Comparison of ENCODE assay signal across 25 cellular contexts in the genomic region with DNA sequence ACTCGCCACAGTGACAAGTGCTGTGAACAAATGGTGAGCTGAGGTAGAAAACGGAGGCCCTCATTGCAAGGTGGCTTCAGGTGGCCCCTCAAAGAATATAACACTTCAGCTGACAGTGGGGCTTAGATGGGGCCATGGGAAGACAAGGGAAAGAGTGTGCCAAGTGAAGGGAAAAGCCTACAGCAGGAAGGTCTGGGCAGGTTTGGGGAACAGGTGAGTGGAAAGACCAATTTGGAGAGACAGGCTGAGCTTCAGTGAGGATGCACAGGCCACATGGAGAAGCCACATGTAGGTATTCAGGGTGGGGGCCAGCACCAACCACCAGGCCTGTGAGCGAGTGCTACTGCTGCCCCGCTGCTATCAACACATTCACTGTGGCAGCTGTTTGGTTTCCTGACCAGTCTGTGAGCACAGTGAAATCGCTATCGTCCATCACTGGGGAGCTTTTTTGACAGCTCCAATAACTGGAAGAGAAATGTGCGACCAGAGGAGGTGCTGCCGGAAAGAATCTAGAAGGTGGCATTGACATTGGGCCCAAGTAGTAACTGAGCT. TPM values are rescaled to one million over a fixed set of nuclear protein-coding genes. Genes with fewer than 3 reads are reported as not detected.
DNase-seq lines count a peak whose midpoint lies in the region; ATAC-seq and TF ChIP-seq lines count a peak whose summit lies in the region.
"Had no signal": no experiment of that assay in that cellular context is flagged by ENCODE, and none has a peak within 500 bp of the region (broad histone marks: within the 10 kb centered on the region; RNA-seq: fewer than 3 reads in every experiment).

No MANE protein-coding gene starts in this region.

- intact Hi-C loops in right cardiac atrium (cut with DNase I), result loop anchor here in 3 of 4 donors (5.0 kb wide), 1 partner anchor 38 kb away; the partner anchor contains the start of gene POLM (in 3 of the 3)
- intact Hi-C loops in Right ventricle myocardium superior (cut with DNase I), result loop anchor here (5.0 kb wide), 1 partner anchor 38 kb away; the partner anchor contains the start of gene POLM

- peak overlapping the region in 5 of 8 donors; percentile 14 to 54 (median 47) for H3K4me3 Mint-ChIP-seq in naive B cell

- peaks cover 7% of the 10 kb centered on the region for H3K4me1 ChIP-seq in right cardiac atrium (ENCODE audit: control insufficient read depth, insufficient read depth, low read length)

- no peaks in the 10 kb centered on the region for H3K9me3 ChIP-seq in right cardiac atrium (ENCODE audit: control insufficient read depth, low read length)
- H3K9me3 ChIP-seq: pancreas, uterus had no signal

- no peaks in the 10 kb centered on the region for H3K9me3 Mint-ChIP-seq in naive B cell

- TF ChIP-seq CTCF in RWPE1 (conservative IDR thresholded peaks at IDR 0.05; ENCODE audit: low read depth), result no peak

- ATAC-seq in right cardiac atrium, result no peak
- ATAC-seq in Right ventricle myocardium superior (ENCODE audit: poor library complexity), result no peak
- ATAC-seq in naive B cell (ENCODE audit: low read depth in 2 of 2), result no peak
- no peak for ATAC-seq in GM21390 (IDR thresholded peaks at IDR 0.05; ENCODE audit: unreplicated experiment)
- ATAC-seq in GM18868 (IDR thresholded peaks at IDR 0.05; ENCODE audit: unreplicated experiment), result no peak
- ATAC-seq: pancreas, sciatic nerve had no signal

- H3K36me3 Mint-ChIP-seq in naive B cell, result peaks cover 7 to 15% of the 10 kb centered on the region in 2 donors

- peaks cover 27 to 40% (median 34%) of the 10 kb centered on the region in 3 donors for H3K4me1 Mint-ChIP-seq in naive B cell

- H3K4me3 ChIP-seq in right cardiac atrium (ENCODE audit: low read length), result no peak overlapping the region
- H3K4me3 ChIP-seq: GM23248, pancreas, uterus had no signal

- POLR2A ChIA-PET in RWPE1 (lab: Yijun Ruan, JAX; ENCODE audit: low non-redundant PET), result interaction anchor here (0.5 kb wide), 1 partner anchor 13 kb away, joined by 7 read pairs; no protein-coding TSS in a partner anchor

- DNase-seq in right cardiac atrium (peak in 1 of 3 donors; percentile 10), Right ventricle myocardium superior (no peak), RWPE1 (ENCODE audit: low spot score) (no peak), naive B cell (no peak), AG20443 (ENCODE audit: low spot score) (no peak)
- DNase-seq: activated CD4-positive, CD25-positive, alpha-beta regulatory T cell; amniotic stem cell; caudate nucleus; dermis blood vessel endothelial cell; glutamatergic neuron; GM23248; kidney glomerular epithelial cell; NCI-H1105; NCI-H2029; NCI-H226; NCI-H748 treated with DMSO at 0.1 percent for 48 hours; T1000; uterus had no signal

- peak overlapping the region; percentile 62 for H3K27ac ChIP-seq in right cardiac atrium (ENCODE audit: low read length)
- peak overlapping the region; percentile 57 for H3K27ac ChIP-seq in RWPE1
- H3K27ac ChIP-seq: GM23248, pancreas, uterus had no signal

- no peaks in the 10 kb centered on the region for H3K27me3 Mint-ChIP-seq in naive B cell

- WGBS in right cardiac atrium, result 59% methylated on average over 8 of the region's 8 CpGs

- peak overlapping the region in 2 of 6 donors; percentile 26 to 49 for H3K27ac Mint-ChIP-seq in naive B cell

- no peaks in the 10 kb centered on the region for H3K27me3 ChIP-seq in right cardiac atrium (ENCODE audit: control insufficient read depth, insufficient read depth)
- H3K27me3 ChIP-seq: pancreas, uterus had no signal

- CTCF ChIA-PET in RWPE1 (lab: Yijun Ruan, JAX), result interaction anchor here (0.6 kb wide), 1 partner anchor 97 kb away, joined by 3 read pairs; no protein-coding TSS in a partner anchor

RNA-seq across cellular contexts. Expression of gene POLD2, which starts 3.4 kb away (rescaled TPM):
- total RNA-seq in right cardiac atrium, result 100 to 1,000 TPM in 1 of 4 donors, 10 to 100 TPM in 3; 85.8 to 110 (median 99.0) TPM
- polyA plus RNA-seq in right cardiac atrium, result 86.6 TPM
- total RNA-seq in Right ventricle myocardium superior, result 75.3 TPM
- polyA plus RNA-seq in naive B cell (ENCODE audit: low read depth in 6 of 6), result 100 to 1,000 TPM in 2 of 6 donors, 10 to 100 TPM in 4; 80.6 to 128 (median 88.6) TPM

RNA-seq across cellular contexts. Expression of gene AEBP1, which starts 15.8 kb away (rescaled TPM):
- total RNA-seq in right cardiac atrium (100 to 1,000 TPM in 2 of 4 donors, 10 to 100 TPM in 2; 81.0 to 124 (median 103) TPM), Right ventricle myocardium superior (12.4 TPM)
- polyA plus RNA-seq in right cardiac atrium (62.8 TPM), naive B cell (ENCODE audit: low read depth in 6 of 6) (10 to 100 TPM in 1 of 6 donors, 1 to 10 TPM in 5; 1.9 to 18.5 (median 4.1) TPM)
- total RNA-seq: Daoy, LHCN-M2 had no signal

RNA-seq across cellular contexts. Expression of gene MYL7, which starts 21.2 kb away (rescaled TPM):
- total RNA-seq in right cardiac atrium (over 10,000 TPM; 13,263 to 15,323 (median 14,734) TPM), Right ventricle myocardium superior (2,290 TPM)
- polyA plus RNA-seq in right cardiac atrium (28,570 TPM), naive B cell (ENCODE audit: low read depth in 6 of 6) (not detected)
- total RNA-seq: Daoy, dermis blood vessel endothelial cell, endothelial cell of umbilical vein, GM23248, LHCN-M2, sciatic nerve, uterus had no signal
- polyA plus RNA-seq: endothelial cell of umbilical vein, GM23248 had no signal

RNA-seq across cellular contexts. Expression of gene POLM, which starts 37.6 kb away (rescaled TPM):
- total RNA-seq in right cardiac atrium (10 to 100 TPM; 24.5 to 28.9 (median 25.8) TPM), Right ventricle myocardium superior (15.5 TPM)
- polyA plus RNA-seq in right cardiac atrium (16.6 TPM), naive B cell (ENCODE audit: low read depth in 6 of 6) (10 to 100 TPM; 26.3 to 53.0 (median 31.4) TPM)

RNA-seq across cellular contexts. Expression of gene PGAM2, which starts 54.5 kb away (rescaled TPM):
- total RNA-seq in right cardiac atrium (1,000 to 10,000 TPM in 2 of 4 donors, 100 to 1,000 TPM in 2; 946 to 1,159 (median 1,024) TPM), Right ventricle myocardium superior (1,131 TPM)
- polyA plus RNA-seq in right cardiac atrium (2,530 TPM), naive B cell (ENCODE audit: low read depth in 6 of 6) (not detected)
- total RNA-seq: Daoy, endothelial cell of umbilical vein, GM23248, LHCN-M2 had no signal
- polyA plus RNA-seq: GM23248 had no signal
